13 cellular contexts compared by ENCODE assay signal in the genomic region with DNA sequence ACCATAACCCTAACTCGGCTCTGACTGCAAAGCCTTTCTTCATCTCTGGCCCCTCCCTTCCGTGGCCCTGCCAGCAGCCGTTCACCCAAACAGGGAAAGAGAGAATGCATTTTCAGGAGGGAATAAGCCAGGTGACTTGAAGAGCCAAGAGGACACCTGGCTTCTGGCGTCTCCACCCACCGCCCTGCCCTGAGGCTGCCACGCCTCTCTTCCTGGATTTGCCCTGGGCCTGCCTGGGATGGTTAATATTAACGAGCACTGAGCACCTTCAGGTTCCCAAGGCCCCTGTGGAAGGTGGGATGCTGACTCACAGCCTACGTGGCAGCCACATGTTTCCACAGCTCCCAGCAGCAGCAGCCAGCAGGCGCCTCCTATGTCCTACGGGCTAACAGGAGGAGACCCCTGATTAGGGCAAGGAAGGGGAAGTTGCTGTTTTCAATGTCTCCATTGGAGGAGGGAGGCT.
A peak's percentile ranks its signal among the peaks of the same experiment; 100 is the strongest.
DNase-seq lines count a peak whose midpoint lies in the region; ATAC-seq and TF ChIP-seq lines count a peak whose summit lies in the region.
"Had no signal": no experiment of that assay in that cellular context is flagged by ENCODE, and none has a peak within 500 bp of the region (broad histone marks: within the 10 kb centered on the region; RNA-seq: fewer than 3 reads in every experiment).

No MANE protein-coding gene starts in this region.

- H3K36me3 Mint-ChIP-seq in GM23338 (ENCODE audit: low read depth) (no peaks in the 10 kb centered on the region), nephron progenitor cell (ENCODE audit: low read depth) (no peaks in the 10 kb centered on the region)

- no peaks in the 10 kb centered on the region for H4K20me1 ChIP-seq in GM23338 (replicated peaks; ENCODE audit: insufficient read depth)

- H3K27ac Mint-ChIP-seq in GM23338 (no peak overlapping the region), nephron progenitor cell (peak overlapping the region; percentile 57)
- H3K27ac Mint-ChIP-seq: T-helper 1 cell treated with Interleukin-12 subunit alpha and Interleukin-12 subunit beta and Interleukin-4 antibody, amounts not matched to agents 30 μg/mL and 1 μg/mL, for 36 hours had no signal

- H3K79me2 ChIP-seq in GM23338 (replicated peaks; ENCODE audit: insufficient read depth) = no peaks in the 10 kb centered on the region

- DNase-seq in GM23338 (ENCODE audit: low spot score) (peak; percentile 6), NCI-H2196 treated with DMSO at 0.1 percent for 48 hours (lab: John Stamatoyannopoulos, UW; ENCODE audit: unreplicated experiment) (peak; percentile 24), erythroblast (lab: John Stamatoyannopoulos, UW) (peak; percentile 19 to 32), nephron progenitor cell (no peak), sigmoid colon (no peak)
- DNase-seq: activated CD8-positive, alpha-beta memory T cell treated with anti-CD3 and anti-CD28 coated beads for 24 hours; C1 segment of cervical spinal cord; effector CD4-positive, alpha-beta T cell; stimulated activated naive CD8-positive, alpha-beta T cell treated with anti-CD3 and anti-CD28 coated beads, Interleukin-15, amount 100 ng/mL, for 72 hours had no signal

- H3K36me3 ChIP-seq in GM23338 (ENCODE audit: insufficient read depth) (no peaks in the 10 kb centered on the region), sigmoid colon (no peaks in the 10 kb centered on the region)

- ATAC-seq in GM23338 = peak; percentile 64
- ATAC-seq in GM21723 (IDR thresholded peaks at IDR 0.05; ENCODE audit: unreplicated experiment) = no peak
- no peak for ATAC-seq in HG02852 (IDR thresholded peaks at IDR 0.05; ENCODE audit: unreplicated experiment)
- no peak for ATAC-seq in GM18519 (IDR thresholded peaks at IDR 0.05; ENCODE audit: low FRiP score, unreplicated experiment)
- ATAC-seq: stimulated activated naive CD8-positive, alpha-beta T cell treated with anti-CD3 and anti-CD28 coated beads, Interleukin-15, amount 100 ng/mL, for 72 hours had no signal

- no peak for TF ChIP-seq EP300 in sigmoid colon (IDR thresholded peaks at IDR 0.05)

- H3K4me1 ChIP-seq in GM23338 (ENCODE audit: insufficient read depth) (no peaks in the 10 kb centered on the region), sigmoid colon (no peaks in the 10 kb centered on the region)

- no peaks in the 10 kb centered on the region for H3K9me2 ChIP-seq in GM23338 (ENCODE audit: insufficient read depth)

- WGBS in sigmoid colon, 2 donors = 14 to 71% methylated on average over 10 of the region's 10 CpGs

- H3K27ac ChIP-seq in GM23338 (ENCODE audit: low read depth) (no peak overlapping the region), sigmoid colon (no peak overlapping the region)

- H2AFZ ChIP-seq in GM23338 = peak overlapping the region; percentile 85; the same call in 1 of the 2 replicates

- H3K4me2 ChIP-seq in GM23338 = no peak overlapping the region

- TF ChIP-seq POLR2A in erythroblast (IDR thresholded peaks at IDR 0.05; ENCODE audit: low read length) = no peak
- no peak for TF ChIP-seq POLR2A in sigmoid colon (IDR thresholded peaks at IDR 0.05)

- no peak for TF ChIP-seq CTCF in GM23338 (conservative IDR thresholded peaks at IDR 0.05; ENCODE audit: low read depth in 2 of 2)
- no peak for TF ChIP-seq CTCF in nephron progenitor cell (IDR thresholded peaks at IDR 0.05)
- no peak for TF ChIP-seq CTCF in sigmoid colon (IDR thresholded peaks at IDR 0.05)

- H3K4me1 Mint-ChIP-seq in GM23338 = no peaks in the 10 kb centered on the region; the same call in 2 of the 3 replicates
- peaks cover 6% of the 10 kb centered on the region for H3K4me1 Mint-ChIP-seq in nephron progenitor cell
- H3K4me1 Mint-ChIP-seq: stimulated activated naive CD8-positive, alpha-beta T cell treated with anti-CD3 and anti-CD28 coated beads, Interleukin-15, amount 100 ng/mL, for 72 hours had no signal

- no peaks in the 10 kb centered on the region for H3K9me3 ChIP-seq in sigmoid colon

- H3K4me3 Mint-ChIP-seq in GM23338 = no peak overlapping the region
- no peak overlapping the region for H3K4me3 Mint-ChIP-seq in nephron progenitor cell
- H3K4me3 Mint-ChIP-seq: stimulated activated naive CD8-positive, alpha-beta T cell treated with anti-CD3 and anti-CD28 coated beads, Interleukin-15, amount 100 ng/mL, for 72 hours; T-helper 1 cell treated with Interleukin-12 subunit alpha and Interleukin-12 subunit beta and Interleukin-4 antibody, amounts not matched to agents 30 μg/mL and 1 μg/mL, for 36 hours had no signal

- intact Hi-C loops in sigmoid colon (cut with DNase I) = no loop called here

- H3K9me3 Mint-ChIP-seq in GM23338 (no peaks in the 10 kb centered on the region), nephron progenitor cell (no peaks in the 10 kb centered on the region)
- H3K9me3 Mint-ChIP-seq: stimulated activated naive CD8-positive, alpha-beta T cell treated with anti-CD3 and anti-CD28 coated beads, Interleukin-15, amount 100 ng/mL, for 72 hours; T-helper 1 cell treated with Interleukin-12 subunit alpha and Interleukin-12 subunit beta and Interleukin-4 antibody, amounts not matched to agents 30 μg/mL and 1 μg/mL, for 36 hours had no signal

- H3K27me3 ChIP-seq in GM23338 (ENCODE audit: insufficient read depth) (no peaks in the 10 kb centered on the region), sigmoid colon (no peaks in the 10 kb centered on the region)

- H3K27me3 Mint-ChIP-seq in GM23338 (ENCODE audit: insufficient read depth, low read depth, poor library complexity) (peaks cover 4% of the 10 kb centered on the region), nephron progenitor cell (ENCODE audit: low read depth, poor library complexity) (peaks cover 2% of the 10 kb centered on the region)

- no peaks in the 10 kb centered on the region for H3F3A ChIP-seq in GM23338 (replicated peaks; ENCODE audit: low read depth)

- no peak overlapping the region for H3K4me3 ChIP-seq in GM23338
- no peak overlapping the region for H3K4me3 ChIP-seq in sigmoid colon

TF ChIP-seq in GM23338, 12 proteins besides CTCF, POLR2A, EP300 and RAD21:
- TF ChIP-seq EZH2 (IDR thresholded peaks at IDR 0.05; ENCODE audit: low read depth, unreplicated experiment) (no peak), ZNF331 (CRISPR knock-in tag; IDR thresholded peaks at IDR 0.05; ENCODE audit: low read depth) (no peak), NANOG (IDR thresholded peaks at IDR 0.05; ENCODE audit: borderline replicate concordance) (no peak), CREB1 (CRISPR knock-in tag; IDR thresholded peaks at IDR 0.05; ENCODE audit: low read depth) (no peak), POLR2AphosphoS5 (IDR thresholded peaks at IDR 0.05; ENCODE audit: low read depth) (no peak), ZNF114 (CRISPR knock-in tag; IDR thresholded peaks at IDR 0.05) (no peak)

Comparison
In these comparisons a context has a peak if more than half of its experiments do, and no peak if none do; other contexts are left out.
1. DNase-seq: peak in GM23338 (single experiment), NCI-H2196 treated with DMSO at 0.1 percent for 48 hours (single experiment) and erythroblast (2 of 2); none in nephron progenitor cell (single experiment) and sigmoid colon (single experiment).